18 cellular contexts compared by ENCODE assay signal in the genomic region with DNA sequence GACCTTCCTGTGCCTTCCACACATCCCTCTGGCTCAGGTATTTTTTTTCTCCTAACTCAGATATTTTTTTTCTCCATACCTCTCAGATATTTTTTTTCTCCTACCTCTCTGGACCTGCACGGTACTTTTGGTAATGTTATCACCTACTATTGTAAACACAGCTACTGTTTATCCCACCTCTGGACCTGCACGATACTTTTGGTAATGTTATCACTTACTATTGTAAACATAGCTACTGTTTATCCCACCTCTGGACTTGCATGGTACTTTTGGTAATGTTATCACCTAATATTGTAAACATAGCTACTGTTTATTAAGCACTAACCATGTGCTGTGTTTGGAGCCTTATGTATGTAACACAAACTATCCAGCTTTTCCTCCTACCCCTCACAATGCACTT. TPM values are rescaled to one million over a fixed set of nuclear protein-coding genes. Genes with fewer than 3 reads are reported as not detected.
DNase-seq lines count a peak whose midpoint lies in the region; ATAC-seq and TF ChIP-seq lines count a peak whose summit lies in the region.
"Had no signal": no experiment of that assay in that cellular context is flagged by ENCODE, and none has a peak within 500 bp of the region (broad histone marks: within the 10 kb centered on the region; RNA-seq: fewer than 3 reads in every experiment).

No MANE protein-coding gene starts in this region.

- H3K36me3 Mint-ChIP-seq in HFFc6 (ENCODE audit: low read depth) (no peaks in the 10 kb centered on the region), nephron (ENCODE audit: low read depth) (no peaks in the 10 kb centered on the region)
- H3K36me3 Mint-ChIP-seq in CD4-positive, alpha-beta T cell (ENCODE audit: low read depth): no peaks in the 10 kb centered on the region
- no peaks in the 10 kb centered on the region for H3K36me3 Mint-ChIP-seq in activated T-cell treated with anti-CD3 and anti-CD28 coated beads, Interleukin-2, amount 50 U/mL, for 24 hours (ENCODE audit: low read depth)

- ATAC-seq in CD4-positive, alpha-beta T cell (ENCODE audit: poor library complexity): no peak
- ATAC-seq in heart right ventricle: no peak

- H3K9me3 ChIP-seq in BLaER1 treated with 17β-estradiol and CSF1 and Interleukin-3, amounts not matched to agents 10 nM and 100 nM (replicated peaks in 1 of 11): no peaks in the 10 kb centered on the region
- H3K9me3 ChIP-seq in endocrine pancreas (ENCODE audit: control insufficient read depth, low read length) (no peaks in the 10 kb centered on the region), heart right ventricle (no peaks in the 10 kb centered on the region)
- no peaks in the 10 kb centered on the region for H3K9me3 ChIP-seq in CD4-positive, alpha-beta T cell (ENCODE audit: control insufficient read depth, low read length)
- H3K9me3 ChIP-seq: colonic mucosa had no signal

- H3K27me3 Mint-ChIP-seq in HFFc6 (ENCODE audit: insufficient read depth): no peaks in the 10 kb centered on the region; the same call in 1 of the 2 replicates
- no peaks in the 10 kb centered on the region for H3K27me3 Mint-ChIP-seq in nephron (ENCODE audit: low read depth)
- no peaks in the 10 kb centered on the region for H3K27me3 Mint-ChIP-seq in CD4-positive, alpha-beta T cell
- H3K27me3 Mint-ChIP-seq in activated T-cell treated with anti-CD3 and anti-CD28 coated beads, Interleukin-2, amount 50 U/mL, for 24 hours: no peaks in the 10 kb centered on the region

- H3K4me3 ChIP-seq in BLaER1 treated with 17β-estradiol and CSF1 and Interleukin-3, amounts not matched to agents 10 nM and 100 nM: no peak overlapping the region
- H3K4me3 ChIP-seq in endocrine pancreas (ENCODE audit: control insufficient read depth, insufficient read depth, low read length) (peak overlapping the region; percentile 8), heart right ventricle (no peak overlapping the region)
- H3K4me3 ChIP-seq: colonic mucosa had no signal

- no peaks in the 10 kb centered on the region for H3K36me3 ChIP-seq in BLaER1 treated with 17β-estradiol and CSF1 and Interleukin-3, amounts not matched to agents 10 nM and 100 nM
- H3K36me3 ChIP-seq in endocrine pancreas (ENCODE audit: control insufficient read depth, insufficient read depth, low read length) (no peaks in the 10 kb centered on the region), heart right ventricle (no peaks in the 10 kb centered on the region)
- H3K36me3 ChIP-seq: brain microvascular endothelial cell, colonic mucosa, WERI-Rb-1 had no signal

- peaks cover 69% of the 10 kb centered on the region for H3K4me1 Mint-ChIP-seq in HFFc6 (ENCODE audit: low read depth)
- peaks cover 28% of the 10 kb centered on the region for H3K4me1 Mint-ChIP-seq in nephron
- no peaks in the 10 kb centered on the region for H3K4me1 Mint-ChIP-seq in CD4-positive, alpha-beta T cell (ENCODE audit: low read depth)
- peaks cover 30% of the 10 kb centered on the region for H3K4me1 Mint-ChIP-seq in activated T-cell treated with anti-CD3 and anti-CD28 coated beads, Interleukin-2, amount 50 U/mL, for 24 hours (ENCODE audit: low read depth)

- H3K9me3 Mint-ChIP-seq in HFFc6: no peaks in the 10 kb centered on the region
- H3K9me3 Mint-ChIP-seq in nephron: no peaks in the 10 kb centered on the region
- H3K9me3 Mint-ChIP-seq in CD4-positive, alpha-beta T cell: no peaks in the 10 kb centered on the region
- no peaks in the 10 kb centered on the region for H3K9me3 Mint-ChIP-seq in activated T-cell treated with anti-CD3 and anti-CD28 coated beads, Interleukin-2, amount 50 U/mL, for 24 hours

- no peak for DNase-seq in HFFc6
- DNase-seq in CD4-positive, alpha-beta T cell: no peak
- no peak for DNase-seq in activated T-cell treated with anti-CD3 and anti-CD28 coated beads, Interleukin-2, amount 50 U/mL, for 24 hours
- no peak for DNase-seq in heart right ventricle
- DNase-seq: activated CD8-positive, alpha-beta memory T cell treated with anti-CD3 and anti-CD28 coated beads, Interleukin-2, amount 50 U/mL, for 4 hours; brain microvascular endothelial cell; colonic mucosa; head of caudate nucleus; NCI-H1417 treated with DMSO at 0.1 percent for 48 hours; NCI-H510A; WERI-Rb-1 had no signal

- H3K27ac Mint-ChIP-seq in HFFc6 (peak overlapping the region; percentile 8), nephron (peak overlapping the region; percentile 11 to 35 (median 16))
- H3K27ac Mint-ChIP-seq in CD4-positive, alpha-beta T cell: no peak overlapping the region
- no peak overlapping the region for H3K27ac Mint-ChIP-seq in activated T-cell treated with anti-CD3 and anti-CD28 coated beads, Interleukin-2, amount 50 U/mL, for 24 hours
- H3K27ac Mint-ChIP-seq: progenitor cell of endocrine pancreas had no signal

- H3K9ac ChIP-seq in BLaER1 treated with 17β-estradiol and CSF1 and Interleukin-3, amounts not matched to agents 10 nM and 100 nM: peak overlapping the region in 2 of 11 experiments; percentile 14 to 29; a peak in 1 of 22 replicates
- H3K9ac ChIP-seq in endocrine pancreas (ENCODE audit: control insufficient read depth, insufficient read depth, low read length): no peak overlapping the region

- H3K27me3 ChIP-seq in BLaER1 treated with 17β-estradiol and CSF1 and Interleukin-3, amounts not matched to agents 10 nM and 100 nM: no peaks in the 10 kb centered on the region
- no peaks in the 10 kb centered on the region for H3K27me3 ChIP-seq in endocrine pancreas (ENCODE audit: control insufficient read depth, insufficient read depth, low read length)
- no peaks in the 10 kb centered on the region for H3K27me3 ChIP-seq in CD4-positive, alpha-beta T cell (ENCODE audit: control insufficient read depth, insufficient read depth, low read length)
- H3K27me3 ChIP-seq in heart right ventricle: no peaks in the 10 kb centered on the region
- H3K27me3 ChIP-seq: brain microvascular endothelial cell, colonic mucosa had no signal

- WGBS in heart right ventricle, 2 donors: 75 to 79% methylated on average over 2 of the region's 2 CpGs

- peaks cover 0 to 72% (median 30%) of the 10 kb centered on the region in 10 experiments; a peak in 14 of 20 replicates for H3K4me1 ChIP-seq in BLaER1 treated with 17β-estradiol and CSF1 and Interleukin-3, amounts not matched to agents 10 nM and 100 nM
- peaks cover 22% of the 10 kb centered on the region for H3K4me1 ChIP-seq in endocrine pancreas (ENCODE audit: control insufficient read depth, insufficient read depth, low read length)
- H3K4me1 ChIP-seq in heart right ventricle: peaks cover 0 to 53% (median 13%) of the 10 kb centered on the region in 9 donors
- H3K4me1 ChIP-seq: colonic mucosa had no signal

- H3K4me2 ChIP-seq in BLaER1 treated with 17β-estradiol and CSF1 and Interleukin-3, amounts not matched to agents 10 nM and 100 nM: peak overlapping the region in 9 of 11 experiments; percentile 23 to 73 (median 60); a peak in 15 of 22 replicates

- H3K4me3 Mint-ChIP-seq in HFFc6 (peak overlapping the region; percentile 3; the same call in 1 of the 2 replicates), nephron (no peak overlapping the region)
- no peak overlapping the region for H3K4me3 Mint-ChIP-seq in CD4-positive, alpha-beta T cell
- H3K4me3 Mint-ChIP-seq in activated T-cell treated with anti-CD3 and anti-CD28 coated beads, Interleukin-2, amount 50 U/mL, for 24 hours: no peak overlapping the region

- TF ChIP-seq CTCF in HFFc6 (IDR thresholded peaks at IDR 0.05) (no peak), nephron (IDR thresholded peaks at IDR 0.05; ENCODE audit: unreplicated experiment in 3 of 3) (no peak), heart right ventricle (IDR thresholded peaks at IDR 0.05) (no peak)
- TF ChIP-seq CTCF in CD4-positive, alpha-beta T cell (IDR thresholded peaks at IDR 0.05): no peak

- H4K20me1 ChIP-seq in BLaER1 treated with 17β-estradiol and CSF1 and Interleukin-3, amounts not matched to agents 10 nM and 100 nM: no peaks in the 10 kb centered on the region

- POLR2A ChIA-PET in CD4-positive, alpha-beta T cell (lab: Charles Lee): interaction anchor here (1.4 kb wide), 1 partner anchor 55 kb away, joined by 6 read pairs; a partner anchor contains a TSS

- H3K27ac ChIP-seq in BLaER1 treated with 17β-estradiol and CSF1 and Interleukin-3, amounts not matched to agents 10 nM and 100 nM: peak overlapping the region in 5 of 11 experiments; percentile 15 to 72 (median 56); a peak in 8 of 22 replicates
- H3K27ac ChIP-seq in CD4-positive, alpha-beta T cell (ENCODE audit: low read depth, low read length): no peak overlapping the region
- peak overlapping the region in 1 of 10 donors; percentile 64 for H3K27ac ChIP-seq in heart right ventricle
- H3K27ac ChIP-seq: brain microvascular endothelial cell, colonic mucosa, WERI-Rb-1 had no signal

- CTCF ChIA-PET in CD4-positive, alpha-beta T cell (lab: Charles Lee): interaction anchor here (3.5 kb wide), 1 partner anchor 59 kb away, joined by 14 read pairs; no protein-coding TSS in a partner anchor

- intact Hi-C loops in CD4-positive, alpha-beta T cell (cut with DNase I, micrococcal nuclease): no loop called here
- intact Hi-C loops in heart right ventricle (cut with DNase I): loop anchor here in 3 of 10 donors (5.0 to 10.0 kb wide), 3 partner anchors 48 to 61 kb away; a partner anchor contains a TSS

RNA-seq across cellular contexts. Expression of a gene that starts 12.1 kb away (rescaled TPM):
- under 1 TPM in 4 of 6 experiments, not detected in 2; 0.07 to 0.14 (median 0.12) TPM for total RNA-seq in HFFc6 (2021; fragmentation: NEBNext Ultra II Directional; extraction: Animal tissue kit (Norgen Biotek cat#: 25700))
- 1 to 10 TPM; 2.7 to 3.7 TPM for total RNA-seq in CD4-positive, alpha-beta T cell
- total RNA-seq in heart right ventricle: 1 to 10 TPM in 6 of 10 donors, under 1 TPM in 4; 0.45 to 2.7 (median 1.0) TPM
- polyA plus RNA-seq in heart right ventricle: 1 to 10 TPM in 1 of 2 donors, under 1 TPM in 1; 0.32 to 3.7 TPM
- total RNA-seq: Daoy, LHCN-M2, SK-MEL-5 had no signal

RNA-seq across cellular contexts. Expression of a gene that starts 55.6 kb away (rescaled TPM):
- total RNA-seq in HFFc6 (2021; fragmentation: NEBNext Ultra II Directional; extraction: Animal tissue kit (Norgen Biotek cat#: 25700)): 1 to 10 TPM; 1.1 to 2.9 (median 1.4) TPM
- total RNA-seq in CD4-positive, alpha-beta T cell: 10 to 100 TPM; 15.5 to 16.4 TPM
- total RNA-seq in heart right ventricle: 1 to 10 TPM; 1.5 to 9.7 (median 3.8) TPM
- 1 to 10 TPM; 4.9 to 6.1 TPM for polyA plus RNA-seq in heart right ventricle

Comparison
In these comparisons a context has a peak if more than half of its experiments do, and no peak if none do; other contexts are left out.
1. H3K27ac Mint-ChIP-seq: peak in HFFc6 (single experiment) and nephron (3 of 3); none in CD4-positive, alpha-beta T cell (single experiment) and activated T-cell treated with anti-CD3 and anti-CD28 coated beads, Interleukin-2, amount 50 U/mL, for 24 hours (single experiment).